In genomic region chr12:2924019-2924418, GRCh38 we compare ENCODE assay signal across 1 cellular context.
TF ChIP-seq lines count a peak whose summit lies in the region.

No MANE protein-coding gene starts in this region.

TF ChIP-seq in IMR-90, 13 proteins besides CTCF, POLR2A, EP300 and RAD21:
- TF ChIP-seq SMC3 (IDR thresholded peaks at IDR 0.05; ENCODE audit: low read depth, low read length), result no peak
- no peak for TF ChIP-seq RFX5 (IDR thresholded peaks at IDR 0.05; ENCODE audit: low read depth, low read length)
- TF ChIP-seq MXI1 (IDR thresholded peaks at IDR 0.05; ENCODE audit: borderline replicate concordance, low read depth, low read length), result no peak
- TF ChIP-seq RCOR1 (IDR thresholded peaks at IDR 0.05; ENCODE audit: insufficient replicate concordance, low read length), result no peak
- no peak for TF ChIP-seq ELK1 (IDR thresholded peaks at IDR 0.05; ENCODE audit: borderline replicate concordance, low read depth, low read length)
- no peak for TF ChIP-seq BHLHE40 (IDR thresholded peaks at IDR 0.05; ENCODE audit: low read depth, low read length)
- TF ChIP-seq MAFK (IDR thresholded peaks at IDR 0.05; ENCODE audit: low read depth, low read length), result no peak
- TF ChIP-seq FOS (IDR thresholded peaks at IDR 0.05; ENCODE audit: low read depth, low read length), result no peak
- TF ChIP-seq NFE2L2 (IDR thresholded peaks at IDR 0.05; ENCODE audit: low read depth, low read length), result no peak
- no peak for TF ChIP-seq USF2 (IDR thresholded peaks at IDR 0.05; ENCODE audit: low read depth, low read length)
- no peak for TF ChIP-seq MAZ (IDR thresholded peaks at IDR 0.05; ENCODE audit: borderline replicate concordance, low read depth, low read length)
